ENCODE assay signal across 21 cellular contexts in genomic region chr4:48748949-48749596, GRCh38. TPM values are rescaled to one million over a fixed set of nuclear protein-coding genes. Genes with fewer than 3 reads are reported as not detected.
DNase-seq lines count a peak whose midpoint lies in the region; ATAC-seq, FAIRE-seq and TF ChIP-seq lines count a peak whose summit lies in the region.
"Had no signal": no experiment of that assay in that cellular context is flagged by ENCODE, and none has a peak within 500 bp of the region (broad histone marks: within the 10 kb centered on the region; RNA-seq: fewer than 3 reads in every experiment).

No MANE protein-coding gene starts in this region.

- TF ChIP-seq CTCF in astrocyte (IDR thresholded peaks at IDR 0.05; ENCODE audit: insufficient read depth, low read depth, low read length): no peak
- no peak for TF ChIP-seq CTCF in heart right ventricle (IDR thresholded peaks at IDR 0.05)
- TF ChIP-seq CTCF in neural crest cell (conservative IDR thresholded peaks at IDR 0.05): no peak

- no peak overlapping the region for H3K4me3 ChIP-seq in astrocyte (ENCODE audit: insufficient read depth, low read depth, low read length)
- H3K4me3 ChIP-seq in heart right ventricle: no peak overlapping the region
- H3K4me3 ChIP-seq: ovary, upper lobe of right lung had no signal

- no peak overlapping the region for H3K27ac ChIP-seq in astrocyte (ENCODE audit: low read depth, low read length)
- peak overlapping the region in 5 of 10 donors; percentile 5 to 58 (median 19) for H3K27ac ChIP-seq in heart right ventricle
- H3K27ac ChIP-seq: 22Rv1, C4-2B, ovary, RWPE1, upper lobe of right lung had no signal

- no peak for FAIRE-seq in astrocyte (lab: Jason Lieb, UNC)
- FAIRE-seq: colon, islet of Langerhans, small intestine had no signal

- no peak overlapping the region for H3K9ac ChIP-seq in astrocyte (ENCODE audit: low read length)

- H3K4me1 Mint-ChIP-seq in astrocyte (ENCODE audit: low read depth, unreplicated experiment) (peaks cover 18% of the 10 kb centered on the region), neural crest cell (peaks cover 35% of the 10 kb centered on the region)
- H3K4me1 Mint-ChIP-seq in stimulated activated naive CD8-positive, alpha-beta T cell treated with anti-CD3 and anti-CD28 coated beads, Interleukin-15, amount 100 ng/mL, for 72 hours: peaks cover 88% of the 10 kb centered on the region

- no peaks in the 10 kb centered on the region for H3K27me3 ChIP-seq in astrocyte (ENCODE audit: insufficient read depth, low read length)
- H3K27me3 ChIP-seq in heart right ventricle: no peaks in the 10 kb centered on the region
- H3K27me3 ChIP-seq: ovary, upper lobe of right lung had no signal

- intact Hi-C loops in heart right ventricle (cut with DNase I): no loop called here

- H3K4me2 ChIP-seq in astrocyte (ENCODE audit: low read length): no peak overlapping the region

- H3K4me3 Mint-ChIP-seq in astrocyte (ENCODE audit: unreplicated experiment) (no peak overlapping the region), neural crest cell (no peak overlapping the region)
- H3K4me3 Mint-ChIP-seq in stimulated activated naive CD8-positive, alpha-beta T cell treated with anti-CD3 and anti-CD28 coated beads, Interleukin-15, amount 100 ng/mL, for 72 hours: no peak overlapping the region
- H3K4me3 Mint-ChIP-seq: activated CD8-positive, alpha-beta T cell treated with anti-CD3 and anti-CD28 coated beads for 36 hours; activated T-cell treated with anti-CD3 and anti-CD28 coated beads, Interleukin-2, amount 50 U/mL, for 72 hours; stimulated activated memory B cell treated with anti-CD40 and anti-IgM and Interleukin-4, amounts not matched to agents 10 μg/mL and 1 μg/mL and 100 μg/mL, for 72 hours had no signal

- H3K27me3 Mint-ChIP-seq in astrocyte (ENCODE audit: low read depth, unreplicated experiment): no peaks in the 10 kb centered on the region
- H3K27me3 Mint-ChIP-seq in neural crest cell (ENCODE audit: low read depth): no peaks in the 10 kb centered on the region
- no peaks in the 10 kb centered on the region for H3K27me3 Mint-ChIP-seq in stimulated activated naive CD8-positive, alpha-beta T cell treated with anti-CD3 and anti-CD28 coated beads, Interleukin-15, amount 100 ng/mL, for 72 hours
- H3K27me3 Mint-ChIP-seq: activated CD8-positive, alpha-beta T cell treated with anti-CD3 and anti-CD28 coated beads for 36 hours; stimulated activated memory B cell treated with anti-CD40 and anti-IgM and Interleukin-4, amounts not matched to agents 10 μg/mL and 1 μg/mL and 100 μg/mL, for 72 hours had no signal

- 48 to 64% methylated on average over 11 of the region's 11 CpGs for WGBS in heart right ventricle, 2 donors

- H3K4me1 ChIP-seq in astrocyte (ENCODE audit: insufficient read depth, low read length) (no peaks in the 10 kb centered on the region), heart right ventricle (peaks cover 0 to 72% (median 44%) of the 10 kb centered on the region in 9 donors)

- H3K9me3 ChIP-seq in astrocyte (ENCODE audit: insufficient read depth, low read depth, low read length) (no peaks in the 10 kb centered on the region), heart right ventricle (peaks cover 0 to 1% (median 0%) of the 10 kb centered on the region in 11 donors)
- H3K9me3 ChIP-seq: ovary, upper lobe of right lung had no signal

- H3K36me3 Mint-ChIP-seq in astrocyte (ENCODE audit: low read depth, unreplicated experiment): peaks cover 5% of the 10 kb centered on the region
- peaks cover 13% of the 10 kb centered on the region for H3K36me3 Mint-ChIP-seq in neural crest cell (ENCODE audit: low read depth)

- peaks cover 61% of the 10 kb centered on the region for H4K20me1 ChIP-seq in astrocyte (ENCODE audit: insufficient read depth, low read length)

- no peak overlapping the region for H2AFZ ChIP-seq in astrocyte (ENCODE audit: low read depth, low read length)

- peaks cover 3% of the 10 kb centered on the region for H3K9me3 Mint-ChIP-seq in astrocyte (ENCODE audit: unreplicated experiment)
- H3K9me3 Mint-ChIP-seq in neural crest cell: no peaks in the 10 kb centered on the region
- H3K9me3 Mint-ChIP-seq in stimulated activated naive CD8-positive, alpha-beta T cell treated with anti-CD3 and anti-CD28 coated beads, Interleukin-15, amount 100 ng/mL, for 72 hours: no peaks in the 10 kb centered on the region
- H3K9me3 Mint-ChIP-seq: activated CD8-positive, alpha-beta T cell treated with anti-CD3 and anti-CD28 coated beads for 36 hours; activated T-cell treated with anti-CD3 and anti-CD28 coated beads, Interleukin-2, amount 50 U/mL, for 72 hours; stimulated activated memory B cell treated with anti-CD40 and anti-IgM and Interleukin-4, amounts not matched to agents 10 μg/mL and 1 μg/mL and 100 μg/mL, for 72 hours had no signal

- H3K27ac Mint-ChIP-seq in astrocyte (ENCODE audit: unreplicated experiment) (peak overlapping the region; percentile 60), neural crest cell (ENCODE audit: unreplicated experiment) (peak overlapping the region; percentile 0)
- no peak overlapping the region for H3K27ac Mint-ChIP-seq in stimulated activated naive CD8-positive, alpha-beta T cell treated with anti-CD3 and anti-CD28 coated beads, Interleukin-15, amount 100 ng/mL, for 72 hours
- H3K27ac Mint-ChIP-seq: activated CD8-positive, alpha-beta T cell treated with anti-CD3 and anti-CD28 coated beads for 36 hours; activated T-cell treated with anti-CD3 and anti-CD28 coated beads, Interleukin-2, amount 50 U/mL, for 72 hours; stimulated activated memory B cell treated with anti-CD40 and anti-IgM and Interleukin-4, amounts not matched to agents 10 μg/mL and 1 μg/mL and 100 μg/mL, for 72 hours had no signal

- H3K36me3 ChIP-seq in astrocyte (ENCODE audit: insufficient read depth, low read length) (no peaks in the 10 kb centered on the region), heart right ventricle (no peaks in the 10 kb centered on the region)
- H3K36me3 ChIP-seq: ovary, upper lobe of right lung had no signal

- H3K79me2 ChIP-seq in astrocyte (ENCODE audit: insufficient read depth, low read length): peaks cover 93% of the 10 kb centered on the region

- peak in 7 of 8 donors; percentile 21 to 80 (median 73) for ATAC-seq in heart right ventricle
- no peak for ATAC-seq in stimulated activated naive CD8-positive, alpha-beta T cell treated with anti-CD3 and anti-CD28 coated beads, Interleukin-15, amount 100 ng/mL, for 72 hours
- ATAC-seq: activated CD8-positive, alpha-beta T cell treated with anti-CD3 and anti-CD28 coated beads for 36 hours; activated T-cell treated with anti-CD3 and anti-CD28 coated beads, Interleukin-2, amount 50 U/mL, for 72 hours; stimulated activated memory B cell treated with anti-CD40 and anti-IgM and Interleukin-4, amounts not matched to agents 10 μg/mL and 1 μg/mL and 100 μg/mL, for 72 hours; upper lobe of right lung had no signal

- peak; percentile 25 for DNase-seq in DMS 273 (lab: John Stamatoyannopoulos, UW; ENCODE audit: unreplicated experiment)
- no peak for DNase-seq in DMS 273 treated with DMSO at 0.1 percent for 48 hours (lab: John Stamatoyannopoulos, UW)
- peak; percentile 11 for DNase-seq in astrocyte (ENCODE audit: low read depth)
- no peak for DNase-seq in heart right ventricle
- DNase-seq in neural crest cell (ENCODE audit: low read depth, low spot score): no peak
- DNase-seq in stimulated activated naive CD8-positive, alpha-beta T cell treated with anti-CD3 and anti-CD28 coated beads, Interleukin-15, amount 100 ng/mL, for 72 hours: no peak
- DNase-seq in G401 (ENCODE audit: low spot score): no peak
- DNase-seq in kidney glomerular epithelial cell (lab: John Stamatoyannopoulos, UW): no peak
- DNase-seq: activated CD8-positive, alpha-beta T cell treated with anti-CD3 and anti-CD28 coated beads for 36 hours; activated T-cell treated with anti-CD3 and anti-CD28 coated beads, Interleukin-2, amount 50 U/mL, for 72 hours; midbrain; NCI-H2227 treated with DMSO at 0.1 percent for 48 hours; ovary; small intestine; upper lobe of right lung had no signal

- in situ Hi-C loops in G401 (cut with HindIII; ENCODE audit: low sequenced_read_pairs): no loop called here

RNA-seq across cellular contexts. Expression of gene FRYL, which starts 31.0 kb away (rescaled TPM):
- total RNA-seq in astrocyte (70.0 and 72.0 TPM in 2 replicates), heart right ventricle (10 to 100 TPM; 30.0 to 60.1 (median 37.7) TPM), neural crest cell (48.7 and 51.5 TPM in 2 replicates)
- 10 to 100 TPM; 11.7 to 23.0 TPM for polyA plus RNA-seq in heart right ventricle
- 15.5 and 17.8 TPM in 2 replicates for total RNA-seq in G401 (2014; rRNA removed; shearing (Covaris generic))

Comparison
In these comparisons a context has a peak if more than half of its experiments do, and no peak if none do; other contexts are left out.
1. DNase-seq: peak in DMS 273 (single experiment) and astrocyte (single experiment); none in DMS 273 treated with DMSO at 0.1 percent for 48 hours (single experiment), heart right ventricle (0 of 2), neural crest cell (single experiment), stimulated activated naive CD8-positive, alpha-beta T cell treated with anti-CD3 and anti-CD28 coated beads, Interleukin-15, amount 100 ng/mL, for 72 hours (0 of 2), G401 (single experiment) and kidney glomerular epithelial cell (single experiment).
2. H3K27ac Mint-ChIP-seq: peak in astrocyte (single experiment) and neural crest cell (single experiment); none in stimulated activated naive CD8-positive, alpha-beta T cell treated with anti-CD3 and anti-CD28 coated beads, Interleukin-15, amount 100 ng/mL, for 72 hours (0 of 2).